In the genomic region with DNA sequence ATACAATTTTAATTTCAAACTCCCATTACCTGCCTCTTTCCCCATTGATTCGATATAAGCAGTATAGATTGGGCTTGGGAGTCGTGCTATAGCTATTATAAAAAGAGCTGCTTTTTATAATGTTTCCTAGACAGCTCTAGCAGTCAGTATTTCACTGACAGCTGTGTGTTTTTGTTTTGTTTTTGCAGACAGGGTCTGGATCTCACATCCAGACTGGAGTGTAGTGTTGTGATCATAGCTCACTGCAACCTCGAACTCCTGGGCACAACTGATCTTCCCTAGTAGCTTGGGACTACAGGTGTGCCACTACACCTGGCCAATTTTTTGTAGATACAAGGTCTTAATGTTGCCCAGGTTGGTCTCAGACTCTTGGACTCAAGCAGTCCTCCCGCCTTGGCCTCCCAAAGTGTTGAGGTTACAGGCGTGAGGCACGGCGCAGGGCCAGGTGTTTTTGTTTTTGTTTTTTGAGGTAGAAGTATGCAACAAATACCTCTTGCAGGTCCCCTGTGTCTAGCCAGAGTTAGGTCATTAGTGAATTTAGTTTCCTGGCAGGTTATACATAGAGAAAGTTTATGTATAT, we compare ENCODE assay signal across 8 cellular contexts. TPM values are rescaled to one million over a fixed set of nuclear protein-coding genes. Genes with fewer than 3 reads are reported as not detected.
DNase-seq lines count a peak whose midpoint lies in the region; ATAC-seq and TF ChIP-seq lines count a peak whose summit lies in the region.

No MANE protein-coding gene starts in this region.

- peak overlapping the region; percentile 69 for H3K4me2 ChIP-seq in DND-41 (ENCODE audit: insufficient read depth, low read length)
- H3K4me2 ChIP-seq in PC-3 (ENCODE audit: low read length) = peak overlapping the region; percentile 98

- H3F3A ChIP-seq in PC-3 (ENCODE audit: low read length, unreplicated experiment) = peaks cover 3% of the 10 kb centered on the region

- peak overlapping the region; percentile 97 for H3K4me3 Mint-ChIP-seq in endothelial cell (ENCODE audit: unreplicated experiment)

- no peak for TF ChIP-seq EP300 in ovary (IDR thresholded peaks at IDR 0.05)

- no peak for DNase-seq in DND-41
- DNase-seq in PC-3 = no peak
- no peak for DNase-seq in endothelial cell (ENCODE audit: low spot score)
- DNase-seq in ovary = no peak
- DNase-seq in NCI-H446 treated with DMSO at 0.1 percent for 48 hours (lab: John Stamatoyannopoulos, UW) = no peak
- no peak for DNase-seq in retina

- H3K4me1 ChIP-seq in DND-41 (ENCODE audit: insufficient read depth, low read length) = peaks cover 40% of the 10 kb centered on the region
- peaks cover 7% of the 10 kb centered on the region for H3K4me1 ChIP-seq in PC-3 (ENCODE audit: insufficient read depth, low read length)
- peaks cover 11% of the 10 kb centered on the region for H3K4me1 ChIP-seq in ovary (ENCODE audit: insufficient read depth)

- H3K9me2 ChIP-seq in PC-3 (replicated peaks; ENCODE audit: low read length) = no peaks in the 10 kb centered on the region

- H3K27ac ChIP-seq in DND-41 (ENCODE audit: low read length) = peak overlapping the region; percentile 97
- no peak overlapping the region for H3K27ac ChIP-seq in PC-3 (ENCODE audit: low read length)
- no peak overlapping the region for H3K27ac ChIP-seq in ovary

- CTCF ChIA-PET in PC-3 (lab: Charles Lee) = interaction anchor here (1.0 kb wide), 1 partner anchor 282 kb away, joined by 6 read pairs; no protein-coding TSS in a partner anchor

- WGBS in ovary, 3 donors = 31 to 40% (median 39%) methylated on average over 7 of the region's 7 CpGs

- peaks cover 7% of the 10 kb centered on the region for H3K36me3 Mint-ChIP-seq in endothelial cell (ENCODE audit: low read depth, unreplicated experiment)

- H3K9me3 ChIP-seq in DND-41 (ENCODE audit: insufficient read depth, low read length, severe bottlenecking) = no peaks in the 10 kb centered on the region
- H3K9me3 ChIP-seq in PC-3 (ENCODE audit: low read length) = no peaks in the 10 kb centered on the region
- no peaks in the 10 kb centered on the region for H3K9me3 ChIP-seq in ovary

- intact Hi-C loops in PC-3 (cut with micrococcal nuclease) = loop anchor here (2.0 kb wide), 1 partner anchor 101 kb away; a partner anchor contains a TSS
- intact Hi-C loops in ovary (cut with DNase I) = loop anchor here in 1 of 4 donors (10.0 kb wide), 2 partner anchors 241 to 571 kb away; a partner anchor contains a TSS

- TF ChIP-seq POLR2A in ovary (IDR thresholded peaks at IDR 0.05) = no peak

- no TSS peak for BruUV-seq in PC-3 (replicated peaks; lab: Mats Ljungman, UMichigan)

- H3K27me3 Mint-ChIP-seq in endothelial cell (ENCODE audit: unreplicated experiment) = peaks cover 11% of the 10 kb centered on the region

- H3K4me3 ChIP-seq in DND-41 (ENCODE audit: low read depth in 1 of 2, low read length in 2 of 2) (peak overlapping the region; percentile 41 to 65), PC-3 (ENCODE audit: low read length) (peak overlapping the region; percentile 91), ovary (peak overlapping the region; percentile 71)

- TF ChIP-seq CTCF in DND-41 (IDR thresholded peaks at IDR 0.05; ENCODE audit: borderline replicate concordance, extremely low read depth, low read length, poor library complexity, severe bottlenecking) (no peak), PC-3 (conservative IDR thresholded peaks at IDR 0.05; ENCODE audit: low read depth, low read length) (no peak), endothelial cell (IDR thresholded peaks at IDR 0.05; ENCODE audit: unreplicated experiment) (no peak), ovary (IDR thresholded peaks at IDR 0.05) (no peak)

- H4K20me1 ChIP-seq in DND-41 (ENCODE audit: insufficient read depth, low read length) (peaks cover 59% of the 10 kb centered on the region), PC-3 (ENCODE audit: low read length) (peaks cover 55% of the 10 kb centered on the region)

- POLR2A ChIA-PET in PC-3 (lab: Charles Lee; ENCODE audit: unreplicated experiment) = interaction anchor here (0.7 kb wide), 1 partner anchor 55 kb away, joined by 5 read pairs; no protein-coding TSS in a partner anchor

- peaks cover 19% of the 10 kb centered on the region for H3K4me1 Mint-ChIP-seq in endothelial cell (ENCODE audit: unreplicated experiment)

- H3K9ac ChIP-seq in DND-41 (ENCODE audit: low read depth, low read length) = peak overlapping the region; percentile 97
- H3K9ac ChIP-seq in PC-3 (ENCODE audit: low read length) = peak overlapping the region; percentile 92

- H3K79me2 ChIP-seq in DND-41 (ENCODE audit: insufficient read depth, low read length) (peaks cover 71% of the 10 kb centered on the region), PC-3 (ENCODE audit: low read length) (peaks cover 67% of the 10 kb centered on the region)

- no peaks in the 10 kb centered on the region for H3K9me3 Mint-ChIP-seq in endothelial cell (ENCODE audit: unreplicated experiment)

- H3K27ac Mint-ChIP-seq in endothelial cell (ENCODE audit: unreplicated experiment) = peak overlapping the region; percentile 100

- H2AFZ ChIP-seq in DND-41 (ENCODE audit: low read depth, low read length) (no peak overlapping the region), PC-3 (ENCODE audit: low read length) (no peak overlapping the region)

- ATAC-seq in DND-41 (ENCODE audit: insufficient read depth, low read depth) (no peak), PC-3 (no peak), GM19455 (IDR thresholded peaks at IDR 0.05; ENCODE audit: unreplicated experiment) (no peak), HG03521 (IDR thresholded peaks at IDR 0.05; ENCODE audit: unreplicated experiment) (no peak)

- H3K27me3 ChIP-seq in DND-41 (ENCODE audit: insufficient read depth, low read length, poor library complexity) (no peaks in the 10 kb centered on the region), PC-3 (ENCODE audit: low read length) (no peaks in the 10 kb centered on the region), ovary (no peaks in the 10 kb centered on the region)

- H3K36me3 ChIP-seq in DND-41 (ENCODE audit: insufficient read depth, low read length) = peaks cover 46% of the 10 kb centered on the region
- H3K36me3 ChIP-seq in PC-3 (ENCODE audit: low read depth, low read length) = peaks cover under 1% of the 10 kb centered on the region
- no peaks in the 10 kb centered on the region for H3K36me3 ChIP-seq in ovary

RNA-seq across cellular contexts. Expression of a gene that starts 1.7 kb away (rescaled TPM):
- total RNA-seq in PC-3 (2014; rRNA removed) (119 and 122 TPM in 2 replicates), endothelial cell (ENCODE audit: unreplicated experiment) (149 TPM), ovary (100 to 1,000 TPM in 2 of 7 donors, 10 to 100 TPM in 5; 60.4 to 114 (median 76.3) TPM)
- polyA plus RNA-seq in ovary = 100 to 1,000 TPM in 1 of 2 donors, 10 to 100 TPM in 1; 92.6 to 122 TPM

RNA-seq across cellular contexts. Expression of a gene that starts 35.0 kb away (rescaled TPM):
- total RNA-seq in PC-3 (2014; rRNA removed) = 86.1 and 94.9 TPM in 2 replicates
- 125 TPM for total RNA-seq in endothelial cell (ENCODE audit: unreplicated experiment)
- total RNA-seq in ovary = 100 to 1,000 TPM in 2 of 7 donors, 10 to 100 TPM in 5; 39.8 to 119 (median 88.3) TPM
- polyA plus RNA-seq in ovary = 10 to 100 TPM; 75.4 to 99.0 TPM

RNA-seq across cellular contexts. Expression of a gene that starts 38.3 kb away (rescaled TPM):
- 1.6 and 1.9 TPM in 2 replicates for total RNA-seq in PC-3 (2014; rRNA removed)
- 3.9 TPM for total RNA-seq in endothelial cell (ENCODE audit: unreplicated experiment)
- total RNA-seq in ovary = 10 to 100 TPM in 1 of 7 donors, 1 to 10 TPM in 6; 1.3 to 30.2 (median 3.7) TPM
- polyA plus RNA-seq in ovary = 1 to 10 TPM; 1.4 to 1.5 TPM
